Comparison of ENCODE assay signal across 9 cellular contexts in genomic region chr18:24051256-24051947, GRCh38. TPM values are rescaled to one million over a fixed set of nuclear protein-coding genes. Genes with fewer than 3 reads are reported as not detected.
DNase-seq lines count a peak whose midpoint lies in the region; ATAC-seq and TF ChIP-seq lines count a peak whose summit lies in the region.
"Had no signal": no experiment of that assay in that cellular context is flagged by ENCODE, and none has a peak within 500 bp of the region (broad histone marks: within the 10 kb centered on the region; RNA-seq: fewer than 3 reads in every experiment).

No MANE protein-coding gene starts in this region.

- peak; percentile 60 for ATAC-seq in HG02852 (IDR thresholded peaks at IDR 0.05; ENCODE audit: unreplicated experiment)
- ATAC-seq in activated CD8-positive, alpha-beta T cell treated with anti-CD3 and anti-CD28 coated beads for 36 hours, result peak; percentile 41
- no peak for ATAC-seq in Right ventricle myocardium inferior

- H3K4me3 ChIP-seq in GM06990 (replicated peaks; ENCODE audit: low read depth, low read length) (no peak overlapping the region), mesenchymal stem cell (ENCODE audit: insufficient read depth in 1 of 2, low read depth in 1 of 2, low read length in 2 of 2) (no peak overlapping the region), GM23248 (no peak overlapping the region)

- H3K4me1 Mint-ChIP-seq in activated CD8-positive, alpha-beta T cell treated with anti-CD3 and anti-CD28 coated beads for 36 hours (ENCODE audit: low read depth), result peaks cover 78% of the 10 kb centered on the region

- no peak overlapping the region for H4K91ac ChIP-seq in mesenchymal stem cell (ENCODE audit: low read length)

- H2BK120ac ChIP-seq in mesenchymal stem cell (ENCODE audit: low read depth, low read length), result no peak overlapping the region

- no peak for TF ChIP-seq CTCF in GM06990 (IDR thresholded peaks at IDR 0.05; ENCODE audit: insufficient read depth, low read length, poor library complexity, severe bottlenecking)
- TF ChIP-seq CTCF in activated CD8-positive, alpha-beta T cell treated with anti-CD3 and anti-CD28 coated beads for 36 hours (IDR thresholded peaks at IDR 0.05), result no peak

- H3K27me3 Mint-ChIP-seq in activated CD8-positive, alpha-beta T cell treated with anti-CD3 and anti-CD28 coated beads for 36 hours, result no peaks in the 10 kb centered on the region

- H3K14ac ChIP-seq in mesenchymal stem cell (ENCODE audit: low read length in 2 of 2), result no peak overlapping the region

- H2BK15ac ChIP-seq in mesenchymal stem cell (ENCODE audit: low read depth, poor library complexity, severe bottlenecking), result no peak overlapping the region

- H3K27me3 ChIP-seq in GM06990 (replicated peaks; ENCODE audit: control insufficient read depth, insufficient read depth, low read length) (no peaks in the 10 kb centered on the region), mesenchymal stem cell (ENCODE audit: control insufficient read depth in 1 of 2, insufficient read depth in 1 of 2, low read length in 2 of 2) (no peaks in the 10 kb centered on the region), GM23248 (replicated peaks; ENCODE audit: insufficient read depth) (no peaks in the 10 kb centered on the region)

- H3K9me2 ChIP-seq in GM23248 (ENCODE audit: insufficient read depth), result no peaks in the 10 kb centered on the region

- POLR2A ChIA-PET in activated CD8-positive, alpha-beta T cell treated with anti-CD3 and anti-CD28 coated beads for 36 hours (lab: Charles Lee), result interaction anchor here (1.0 kb wide), 1 partner anchor 37 kb away, joined by 3 read pairs; the partner anchor contains the start of gene TTC39C

- no peak overlapping the region for H2BK5ac ChIP-seq in mesenchymal stem cell (ENCODE audit: low read depth, low read length, poor library complexity, severe bottlenecking)

- peak overlapping the region; percentile 31 for H2AK5ac ChIP-seq in mesenchymal stem cell (ENCODE audit: low read length, severe bottlenecking)

- H3K27ac Mint-ChIP-seq in activated CD8-positive, alpha-beta T cell treated with anti-CD3 and anti-CD28 coated beads for 36 hours, result peak overlapping the region; percentile 70

- H4K20me1 ChIP-seq in GM23248 (ENCODE audit: insufficient read depth), result no peaks in the 10 kb centered on the region

- no peaks in the 10 kb centered on the region for H3K9me3 ChIP-seq in mesenchymal stem cell (ENCODE audit: control insufficient read depth, low read length)
- no peaks in the 10 kb centered on the region for H3K9me3 ChIP-seq in GM23248 (ENCODE audit: low read depth)

- no peak overlapping the region for H3K4me2 ChIP-seq in mesenchymal stem cell (ENCODE audit: low read length, poor library complexity, severe bottlenecking)
- no peak overlapping the region for H3K4me2 ChIP-seq in GM23248 (ENCODE audit: unreplicated experiment)

- no peak overlapping the region for H3K4ac ChIP-seq in mesenchymal stem cell (ENCODE audit: low read depth in 1 of 2, low read length in 2 of 2)

- H2BK12ac ChIP-seq in mesenchymal stem cell (ENCODE audit: low read length in 2 of 2), result no peak overlapping the region

- peak; percentile 48 for DNase-seq in GM06990 (ENCODE audit: extremely low read depth, insufficient read length)
- DNase-seq in activated CD8-positive, alpha-beta T cell treated with anti-CD3 and anti-CD28 coated beads for 36 hours, result peak; percentile 60
- DNase-seq in mesenchymal stem cell, result peak; percentile 61
- DNase-seq in Right ventricle myocardium inferior (ENCODE audit: missing footprints), result no peak
- no peak for DNase-seq in HUDEP-2 (lab: John Stamatoyannopoulos, UW; ENCODE audit: unreplicated experiment in 76 of 76)
- no peak for DNase-seq in kidney glomerular epithelial cell (lab: John Stamatoyannopoulos, UW)
- no peak for DNase-seq in GM23248
- DNase-seq: activated CD4-positive, alpha-beta T cell treated with anti-CD3 and anti-CD28 coated beads, Interleukin-2, amount 50 U/mL, for 1 hour had no signal

- in situ Hi-C loops in GM23248 (cut with MboI), result no loop called here

- no peaks in the 10 kb centered on the region for H3K9me3 Mint-ChIP-seq in activated CD8-positive, alpha-beta T cell treated with anti-CD3 and anti-CD28 coated beads for 36 hours

- H3K18ac ChIP-seq in mesenchymal stem cell (ENCODE audit: low read depth in 1 of 2, low read length in 2 of 2), result no peak overlapping the region

- H3K4me1 ChIP-seq in mesenchymal stem cell (ENCODE audit: control insufficient read depth, insufficient read depth, low read depth, low read length), result peaks cover 7% of the 10 kb centered on the region
- peaks cover 10% of the 10 kb centered on the region; the same call in 1 of the 2 replicates for H3K4me1 ChIP-seq in GM23248 (ENCODE audit: insufficient read depth)

- H3K4me3 Mint-ChIP-seq in activated CD8-positive, alpha-beta T cell treated with anti-CD3 and anti-CD28 coated beads for 36 hours, result no peak overlapping the region

- H3K79me1 ChIP-seq in mesenchymal stem cell (replicated peaks; ENCODE audit: low read length, poor library complexity, severe bottlenecking), result peaks cover 7% of the 10 kb centered on the region

- 40% methylated on average over 7 of the region's 9 CpGs for WGBS in mesenchymal stem cell
- 80 to 82% methylated on average over 9 of the region's 9 CpGs for WGBS in GM23248 (ENCODE audit: low coverage in 1 of 2, low lambda C conversion rate in 2 of 2, missing lambda C conversion rate in 2 of 2), 2 experiments

- peak overlapping the region; percentile 8 for H3K27ac ChIP-seq in mesenchymal stem cell (ENCODE audit: low read length, poor library complexity, severe bottlenecking)
- H3K27ac ChIP-seq in GM23248, result no peak overlapping the region

- H3K9ac ChIP-seq in mesenchymal stem cell (ENCODE audit: low read length) (no peak overlapping the region), GM23248 (no peak overlapping the region)

- peaks cover 57% of the 10 kb centered on the region for H3K79me2 ChIP-seq in GM23248 (ENCODE audit: insufficient read depth)

- CTCF ChIA-PET in activated CD8-positive, alpha-beta T cell treated with anti-CD3 and anti-CD28 coated beads for 36 hours (lab: Charles Lee), result no interaction called here

- H4K8ac ChIP-seq in mesenchymal stem cell (ENCODE audit: low read length), result no peak overlapping the region

- peaks cover 14% of the 10 kb centered on the region; the same call in 1 of the 2 replicates for H3F3A ChIP-seq in GM23248 (ENCODE audit: insufficient read depth)

- H3K36me3 ChIP-seq in GM06990 (ENCODE audit: control insufficient read depth, insufficient read depth, low read length), result no peaks in the 10 kb centered on the region
- no peaks in the 10 kb centered on the region for H3K36me3 ChIP-seq in mesenchymal stem cell (ENCODE audit: control insufficient read depth in 1 of 2, insufficient read depth in 2 of 2, low read depth in 1 of 2, low read length in 2 of 2)
- H3K36me3 ChIP-seq in GM23248 (ENCODE audit: low read depth), result no peaks in the 10 kb centered on the region

- intact Hi-C loops in activated CD8-positive, alpha-beta T cell treated with anti-CD3 and anti-CD28 coated beads for 36 hours (cut with micrococcal nuclease), result no loop called here
- intact Hi-C loops in Right ventricle myocardium inferior (cut with DNase I), result no loop called here

- no peak overlapping the region for H2AFZ ChIP-seq in mesenchymal stem cell (ENCODE audit: low read depth, low read length)
- no peak overlapping the region for H2AFZ ChIP-seq in GM23248

- no peak overlapping the region for H3K23ac ChIP-seq in mesenchymal stem cell (ENCODE audit: low read length in 2 of 2)

- peaks cover 12% of the 10 kb centered on the region for H3K36me3 Mint-ChIP-seq in activated CD8-positive, alpha-beta T cell treated with anti-CD3 and anti-CD28 coated beads for 36 hours (ENCODE audit: low read depth)

RNA-seq across cellular contexts. Expression of gene TTC39C, which starts 36.8 kb away (rescaled TPM):
- total RNA-seq in activated CD8-positive, alpha-beta T cell treated with anti-CD3 and anti-CD28 coated beads for 36 hours, result 10 to 100 TPM; 37.9 to 43.0 TPM
- polyA plus RNA-seq in mesenchymal stem cell (2013, experiment 1 of 2), result 2.9 TPM
- polyA plus RNA-seq in mesenchymal stem cell (2013, experiment 2 of 2), result 3.6 TPM
- 4.0 TPM for total RNA-seq in Right ventricle myocardium inferior
- total RNA-seq in GM23248 (2014; rRNA removed; shearing (Covaris generic)), result 24.3 and 24.4 TPM in 2 replicates
- polyA plus RNA-seq in GM23248 (2016; fragmentation: Nextera tagmentation; extraction: Ambion mirVana), result 15.7 and 17.3 TPM in 2 replicates

Comparison
In these comparisons a context has a peak if more than half of its experiments do, and no peak if none do; other contexts are left out.
1. DNase-seq: peak in GM06990 (single experiment), activated CD8-positive, alpha-beta T cell treated with anti-CD3 and anti-CD28 coated beads for 36 hours (single experiment) and mesenchymal stem cell (single experiment); none in Right ventricle myocardium inferior (single experiment), HUDEP-2 (0 of 76), kidney glomerular epithelial cell (single experiment) and GM23248 (single experiment).